11 cellular contexts compared by ENCODE assay signal in genomic region chr10:78408671-78409472, GRCh38.
DNase-seq lines count a peak whose midpoint lies in the region; ATAC-seq and TF ChIP-seq lines count a peak whose summit lies in the region.
"Had no signal": no experiment of that assay in that cellular context is flagged by ENCODE, and none has a peak within 500 bp of the region (broad histone marks: within the 10 kb centered on the region; RNA-seq: fewer than 3 reads in every experiment).

No MANE protein-coding gene starts in this region.

- ATAC-seq in activated CD8-positive, alpha-beta memory T cell treated with anti-CD3 and anti-CD28 coated beads, Interleukin-2, amount 10 ng/mL, durations not matched to agents 7 days and 5 days, result no peak

- intact Hi-C loops in cardiac septum (cut with DNase I), result loop anchor here (5.0 to 10.0 kb wide), 3 partner anchors 178 to 364 kb away; no protein-coding TSS in a partner anchor
- intact Hi-C loops in posterior cingulate gyrus (cut with DNase I), result no loop called here

- H3K36me3 Mint-ChIP-seq in activated CD8-positive, alpha-beta memory T cell treated with anti-CD3 and anti-CD28 coated beads, Interleukin-2, amount 10 ng/mL, durations not matched to agents 7 days and 5 days, result no peaks in the 10 kb centered on the region

- DNase-seq in GM03348 (ENCODE audit: low spot score) (peak; percentile 30), SHP77 (lab: John Stamatoyannopoulos, UW) (peak; percentile 47 to 51), cardiac septum (ENCODE audit: low spot score) (peak; percentile 87), posterior cingulate gyrus (peak in 9 of 10 donors; percentile 50 to 93 (median 74)), COR-L47 (lab: John Stamatoyannopoulos, UW) (no peak), GM13977 (ENCODE audit: low spot score) (no peak)
- no peak for DNase-seq in activated CD8-positive, alpha-beta memory T cell treated with anti-CD3 and anti-CD28 coated beads, Interleukin-2, amount 10 ng/mL, durations not matched to agents 7 days and 5 days
- no peak for DNase-seq in activated naive CD4-positive, alpha-beta T cell treated with anti-CD3 and anti-CD28 coated beads, Interleukin-2, amount 50 U/mL, for 16 hours
- DNase-seq: mesenchymal stem cell had no signal

- TF ChIP-seq CTCF in GM13977 (IDR thresholded peaks at IDR 0.05; ENCODE audit: extremely low read depth, insufficient read depth, missing control alignments), result no peak

- H3K27ac Mint-ChIP-seq in activated CD8-positive, alpha-beta memory T cell treated with anti-CD3 and anti-CD28 coated beads, Interleukin-2, amount 10 ng/mL, durations not matched to agents 7 days and 5 days, result no peak overlapping the region
- H3K27ac Mint-ChIP-seq: IgD-negative memory B cell had no signal

- no peaks in the 10 kb centered on the region for H3K9me3 Mint-ChIP-seq in activated CD8-positive, alpha-beta memory T cell treated with anti-CD3 and anti-CD28 coated beads, Interleukin-2, amount 10 ng/mL, durations not matched to agents 7 days and 5 days (ENCODE audit: low read depth)
- H3K9me3 Mint-ChIP-seq: central memory CD8-positive, alpha-beta T cell; IgD-negative memory B cell had no signal

- H3K27me3 Mint-ChIP-seq in activated CD8-positive, alpha-beta memory T cell treated with anti-CD3 and anti-CD28 coated beads, Interleukin-2, amount 10 ng/mL, durations not matched to agents 7 days and 5 days, result peaks cover 23% of the 10 kb centered on the region

- CTCF ChIA-PET in activated CD8-positive, alpha-beta memory T cell treated with anti-CD3 and anti-CD28 coated beads, Interleukin-2, amount 10 ng/mL, durations not matched to agents 7 days and 5 days (lab: Charles Lee), result no interaction called here

- H3K4me1 Mint-ChIP-seq in activated CD8-positive, alpha-beta memory T cell treated with anti-CD3 and anti-CD28 coated beads, Interleukin-2, amount 10 ng/mL, durations not matched to agents 7 days and 5 days, result peaks cover 2% of the 10 kb centered on the region

- no peak overlapping the region for H3K4me3 Mint-ChIP-seq in activated CD8-positive, alpha-beta memory T cell treated with anti-CD3 and anti-CD28 coated beads, Interleukin-2, amount 10 ng/mL, durations not matched to agents 7 days and 5 days
- H3K4me3 Mint-ChIP-seq: central memory CD8-positive, alpha-beta T cell; IgD-negative memory B cell had no signal

- in situ Hi-C loops in GM13977 (cut with MboI; ENCODE audit: low pct_unique_long_range_greater_than_20kb, low sequenced_read_pairs, unreplicated experiment), result no loop called here

Comparison
In these comparisons a context has a peak if more than half of its experiments do, and no peak if none do; other contexts are left out.
1. DNase-seq: peak in GM03348 (single experiment), SHP77 (2 of 2), cardiac septum (single experiment) and posterior cingulate gyrus (9 of 10); none in activated CD8-positive, alpha-beta memory T cell treated with anti-CD3 and anti-CD28 coated beads, Interleukin-2, amount 10 ng/mL, durations not matched to agents 7 days and 5 days (single experiment), COR-L47 (single experiment), activated naive CD4-positive, alpha-beta T cell treated with anti-CD3 and anti-CD28 coated beads, Interleukin-2, amount 50 U/mL, for 16 hours (single experiment) and GM13977 (single experiment).